Comparison of ENCODE assay signal across 24 cellular contexts in genomic region chr7:43550427-43550826, GRCh38. TPM values are rescaled to one million over a fixed set of nuclear protein-coding genes. Genes with fewer than 3 reads are reported as not detected.
DNase-seq lines count a peak whose midpoint lies in the region; ATAC-seq, FAIRE-seq and TF ChIP-seq lines count a peak whose summit lies in the region.
"Had no signal": no experiment of that assay in that cellular context is flagged by ENCODE, and none has a peak within 500 bp of the region (broad histone marks: within the 10 kb centered on the region; RNA-seq: fewer than 3 reads in every experiment).

No MANE protein-coding gene starts in this region.

- H3K4me3 Mint-ChIP-seq in neural crest cell, result no peak overlapping the region
- H3K4me3 Mint-ChIP-seq: B cell; CD4-positive, alpha-beta T cell; CD8-positive, alpha-beta memory T cell; GM23338 had no signal

- 86% methylated on average over 16 of the region's 16 CpGs for WGBS in HepG2 (ENCODE audit: low lambda C conversion rate)
- 92% methylated on average over 12 of the region's 16 CpGs for WGBS in right lobe of liver (ENCODE audit: insufficient coverage, low coverage, low lambda C conversion rate, missing lambda C conversion rate)
- 97% methylated on average over 15 of the region's 16 CpGs for WGBS in esophagus muscularis mucosa

- H3K27ac ChIP-seq in HepG2 (ENCODE audit: extremely low read length, insufficient read depth, low read length), result no peak overlapping the region
- no peak overlapping the region for H3K27ac ChIP-seq in right lobe of liver
- no peak overlapping the region for H3K27ac ChIP-seq in esophagus muscularis mucosa (replicated peaks in 1 of 4)
- H3K27ac ChIP-seq: 22Rv1, BLaER1, C4-2B had no signal

- CTCF ChIA-PET in HepG2 (lab: Yijun Ruan, JAX; ENCODE audit: low intra/inter-chr PET ratio, low total read pairs), result no interaction called here

- H2AFZ ChIP-seq in HepG2 (ENCODE audit: low read length), result no peak overlapping the region
- H2AFZ ChIP-seq: GM23338 had no signal

- H3K27me3 Mint-ChIP-seq in neural crest cell (ENCODE audit: low read depth), result peaks cover 3% of the 10 kb centered on the region

- no peaks in the 10 kb centered on the region for H3K79me2 ChIP-seq in HepG2 (ENCODE audit: insufficient read depth, low read length)

- FAIRE-seq in HepG2 (lab: Jason Lieb, UNC), result no peak
- FAIRE-seq: A204.1, D721Med, GM12891, GM18507 had no signal

- TF ChIP-seq EP300 in HepG2 (IDR thresholded peaks at IDR 0.05; ENCODE audit: low read depth in 2 of 2, low read length in 2 of 2) (no peak), HepG2 (CRISPR knock-in tag; IDR thresholded peaks at IDR 0.05; ENCODE audit: borderline replicate concordance) (no peak), esophagus muscularis mucosa (IDR thresholded peaks at IDR 0.05) (no peak)

- no peaks in the 10 kb centered on the region for H3K4me1 Mint-ChIP-seq in neural crest cell
- H3K4me1 Mint-ChIP-seq: B cell had no signal

- intact Hi-C loops in HepG2 (cut with micrococcal nuclease; ENCODE audit: unreplicated experiment), result no loop called here
- intact Hi-C loops in right lobe of liver (cut with DNase I), result no loop called here
- intact Hi-C loops in esophagus muscularis mucosa (cut with DNase I), result no loop called here

- H3K4me2 ChIP-seq in HepG2 (ENCODE audit: low read depth, low read length), result no peak overlapping the region
- H3K4me2 ChIP-seq: BLaER1, GM23338 had no signal

- H3K36me3 ChIP-seq in HepG2 (replicated peaks in 1 of 2; ENCODE audit: control insufficient read depth in 1 of 2, insufficient read depth in 2 of 2, low read length in 2 of 2), result no peaks in the 10 kb centered on the region
- H3K36me3 ChIP-seq in right lobe of liver, result no peaks in the 10 kb centered on the region
- H3K36me3 ChIP-seq in esophagus muscularis mucosa, result no peaks in the 10 kb centered on the region

- ATAC-seq in HepG2, result no peak
- no peak for ATAC-seq in right lobe of liver
- ATAC-seq in GM21360 (IDR thresholded peaks at IDR 0.05; ENCODE audit: unreplicated experiment), result no peak
- ATAC-seq in HG03342 (IDR thresholded peaks at IDR 0.05; ENCODE audit: unreplicated experiment), result no peak
- ATAC-seq: GM23338 had no signal

- peaks cover 7% of the 10 kb centered on the region for H3K9me3 Mint-ChIP-seq in neural crest cell
- H3K9me3 Mint-ChIP-seq: GM23338 had no signal

- H3K9me3 ChIP-seq in HepG2 (ENCODE audit: low read length) (no peaks in the 10 kb centered on the region), right lobe of liver (no peaks in the 10 kb centered on the region), esophagus muscularis mucosa (peaks cover 0 to 10% (median 5%) of the 10 kb centered on the region in 4 donors)

- no peak for DNase-seq in HepG2 (ENCODE audit: low spot score)
- no peak for DNase-seq in right lobe of liver
- peak; percentile 42 for DNase-seq in esophagus muscularis mucosa (ENCODE audit: extremely low spot score)
- no peak for DNase-seq in neural crest cell (ENCODE audit: low read depth, low spot score)
- DNase-seq in H4 (ENCODE audit: low spot score), result no peak
- DNase-seq in NCI-H2196 (lab: John Stamatoyannopoulos, UW; ENCODE audit: unreplicated experiment), result no peak
- DNase-seq: CD4-positive, alpha-beta T cell; CD8-positive, alpha-beta memory T cell; DMS 273 treated with DMSO at 0.1 percent for 48 hours; DMS79; GF-D8; H7; HCEC 1CT had no signal

- H3K36me3 Mint-ChIP-seq in neural crest cell (ENCODE audit: low read depth), result peaks cover 3% of the 10 kb centered on the region

- no peak for TF ChIP-seq RAD21 in HepG2 (CRISPR knock-in tag; IDR thresholded peaks at IDR 0.05)

- H3K4me1 ChIP-seq in HepG2 (ENCODE audit: insufficient read depth, low read length) (no peaks in the 10 kb centered on the region), right lobe of liver (no peaks in the 10 kb centered on the region), esophagus muscularis mucosa (peaks cover 4 to 13% (median 8%) of the 10 kb centered on the region in 4 donors)
- H3K4me1 ChIP-seq: BLaER1 had no signal

- H3K4me3 ChIP-seq in HepG2 (replicated peaks in 1 of 3; ENCODE audit: insufficient read depth in 1 of 3, low read depth in 2 of 3, low read length in 3 of 3) (no peak overlapping the region), right lobe of liver (no peak overlapping the region), esophagus muscularis mucosa (no peak overlapping the region)
- H3K4me3 ChIP-seq: BLaER1, GM23338 had no signal

- H3K9ac ChIP-seq in HepG2 (ENCODE audit: insufficient read depth, low read depth, low read length), result no peak overlapping the region
- H3K9ac ChIP-seq: BLaER1 had no signal

- no peaks in the 10 kb centered on the region for H4K20me1 ChIP-seq in HepG2 (ENCODE audit: insufficient read depth, low read length)
- H4K20me1 ChIP-seq: BLaER1 had no signal

- in situ Hi-C loops in HepG2 (cut with HindIII; ENCODE audit: extremely low pct_ligation_motif_present, low pct_unique_long_range_greater_than_20kb), result no loop called here

- H3K27me3 ChIP-seq in HepG2 (ENCODE audit: control insufficient read depth in 1 of 2, insufficient read depth in 2 of 2, low read length in 2 of 2) (0 out of 5 replicates have a peak, but pooled peaks cover 0 to 5% of the 10 kb centered on the region in 2 experiments), right lobe of liver (no peaks in the 10 kb centered on the region), esophagus muscularis mucosa (no peaks in the 10 kb centered on the region)
- H3K27me3 ChIP-seq: BLaER1 had no signal

- peak overlapping the region; percentile 60 for H3K27ac Mint-ChIP-seq in neural crest cell (ENCODE audit: unreplicated experiment)
- H3K27ac Mint-ChIP-seq: B cell; CD4-positive, alpha-beta T cell; GM23338 had no signal

- TF ChIP-seq POLR2A in HepG2 (IDR thresholded peaks at IDR 0.05; ENCODE audit: insufficient read depth in 1 of 2, low read depth in 2 of 2, low read length in 2 of 2), result no peak
- no peak for TF ChIP-seq POLR2A in right lobe of liver (IDR thresholded peaks at IDR 0.05)
- TF ChIP-seq POLR2A in esophagus muscularis mucosa (IDR thresholded peaks at IDR 0.05; ENCODE audit: low read depth), result no peak

- BruUV-seq in HepG2 (replicated peaks; lab: Mats Ljungman, UMichigan), result no TSS peak

- TF ChIP-seq CTCF in HepG2 (CRISPR knock-in tag; IDR thresholded peaks at IDR 0.05) (no peak), right lobe of liver (IDR thresholded peaks at IDR 0.05) (no peak), esophagus muscularis mucosa (IDR thresholded peaks at IDR 0.05) (no peak), neural crest cell (conservative IDR thresholded peaks at IDR 0.05) (no peak)

- POLR2A ChIA-PET in HepG2 (lab: Yijun Ruan, JAX), result no interaction called here

TF ChIP-seq in HepG2, 621 proteins besides CTCF, POLR2A, EP300 and RAD21:
- peak; percentile 65; the same call in 1 of the 2 replicates for TF ChIP-seq ZNF768 (CRISPR knock-in tag; IDR thresholded peaks at IDR 0.05)
- TF ChIP-seq ZNF431 (CRISPR knock-in tag; IDR thresholded peaks at IDR 0.05; ENCODE audit: borderline replicate concordance, low read depth), result no peak

RNA-seq across cellular contexts. Expression of gene STK17A, which starts 32.5 kb away (rescaled TPM):
- 24.3 and 30.2 TPM in 2 replicates for total RNA-seq in HepG2 (2016; rRNA removed; fragmentation: Illumina TruSeq; extraction: Trizol)
- 5.3 and 5.9 TPM in 2 replicates for total RNA-seq in HepG2 (2016; cell fraction: cytosol; rRNA removed; fragmentation: Illumina TruSeq; extraction: Trizol; ENCODE audit: low read depth)
- 24.1 and 28.2 TPM in 2 replicates for total RNA-seq in HepG2 (2016; cell fraction: insoluble cytoplasmic fraction; rRNA removed; fragmentation: Illumina TruSeq; extraction: Trizol)
- total RNA-seq in HepG2 (2016; cell fraction: membrane; rRNA removed; fragmentation: Illumina TruSeq; extraction: Trizol), result 10.8 and 11.7 TPM in 2 replicates
- 13.0 and 16.0 TPM in 2 replicates for total RNA-seq in HepG2 (2016; cell fraction: nucleus; rRNA removed; fragmentation: Illumina TruSeq; extraction: Trizol)
- polyA plus RNA-seq in HepG2 (2011; rRNA removed), result 16.3 and 18.6 TPM in 2 replicates
- polyA plus RNA-seq in HepG2 (2011; cell fraction: cytosol; rRNA removed), result 8.2 and 13.1 TPM in 2 replicates
- polyA plus RNA-seq in HepG2 (2011; cell fraction: nucleus; rRNA removed), result 9.5 and 12.7 TPM in 2 replicates
- 44.1 and 47.2 TPM in 2 replicates for polyA plus RNA-seq in HepG2 (2012)
- polyA plus RNA-seq in HepG2 (2016; cell fraction: cytosol; fragmentation: Illumina TruSeq; extraction: Trizol; ENCODE audit: low read depth), result 3.7 and 4.1 TPM in 2 replicates
- polyA plus RNA-seq in HepG2 (2016; cell fraction: insoluble cytoplasmic fraction; fragmentation: Illumina TruSeq; extraction: Trizol; ENCODE audit: low read depth), result 20.8 and 22.2 TPM in 2 replicates
- polyA plus RNA-seq in HepG2 (2016; cell fraction: membrane; fragmentation: Illumina TruSeq; extraction: Trizol; ENCODE audit: low read depth), result 5.4 and 6.7 TPM in 2 replicates
- polyA plus RNA-seq in HepG2 (2016; cell fraction: nucleus; fragmentation: Illumina TruSeq; extraction: Trizol; ENCODE audit: insufficient read depth, low read depth), result 17.1 and 19.2 TPM in 2 replicates
- polyA minus RNA-seq in HepG2 (2011; rRNA and poly(A)+ RNA removed; ENCODE audit: low replicate concordance), result 6.8 and 7.3 TPM in 2 replicates
- polyA minus RNA-seq in HepG2 (2011; cell fraction: cytosol; rRNA and poly(A)+ RNA removed), result 15.5 and 20.7 TPM in 2 replicates
- polyA minus RNA-seq in HepG2 (2011; cell fraction: nucleus; rRNA and poly(A)+ RNA removed), result 32.6 and 33.4 TPM in 2 replicates
- total RNA-seq in right lobe of liver, result 10 to 100 TPM in 3 of 6 experiments, 1 to 10 TPM in 3; 1.7 to 20.9 (median 7.9) TPM
- total RNA-seq in esophagus muscularis mucosa, result 10 to 100 TPM; 19.5 to 33.3 (median 24.6) TPM
- total RNA-seq in neural crest cell, result 6.3 and 7.1 TPM in 2 replicates
- 161 and 166 TPM in 2 replicates for total RNA-seq in H4 (2014; rRNA removed; shearing (Covaris generic))
